Comparison of ENCODE assay signal across 20 cellular contexts in the genomic region with DNA sequence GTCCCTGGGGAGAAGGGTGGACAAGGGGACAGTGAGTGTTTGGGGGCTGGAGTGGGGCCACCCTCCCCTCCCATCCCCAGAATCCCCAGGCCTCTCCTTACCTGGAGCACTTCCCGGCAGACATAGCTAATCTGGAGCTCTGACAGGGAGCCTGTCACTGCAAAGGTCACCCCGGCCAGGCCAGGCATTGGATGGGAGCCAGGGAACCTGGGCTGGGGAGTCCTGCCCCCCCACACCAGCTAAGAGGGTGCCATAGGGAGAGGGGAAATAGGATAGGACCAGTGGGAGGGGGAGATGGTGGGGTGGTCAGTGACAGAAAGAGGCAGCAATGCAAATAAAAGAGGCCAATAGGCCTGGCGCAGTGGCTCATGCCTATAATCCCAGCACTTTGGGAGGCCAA.
"Had no signal": no experiment of that assay in that cellular context is flagged by ENCODE, and none has a peak within 500 bp of the region (broad histone marks: within the 10 kb centered on the region; RNA-seq: fewer than 3 reads in every experiment).

No MANE protein-coding gene starts in this region.

- H3K4me2 ChIP-seq: PC-9 had no signal

- H2AFZ ChIP-seq: PC-9 had no signal

- DNase-seq: activated CD4-positive, alpha-beta T cell treated with anti-CD3 and anti-CD28 coated beads for 48 hours; activated CD4-positive, alpha-beta T cell treated with anti-CD3 and anti-CD28 coated beads, Interleukin-2, amount 50 U/mL, for 4 hours; activated CD4-positive, CD25-positive, alpha-beta regulatory T cell treated with anti-CD3 and anti-CD28 coated beads, Interleukin-2, amount 50 U/mL, for 72 hours; activated CD8-positive, alpha-beta memory T cell treated with anti-CD3 and anti-CD28 coated beads, Interleukin-2, amount 10 ng/mL, durations not matched to agents 7 days and 5 days; activated gamma-delta T cell treated with Interleukin-2 at 50 U/mL for 16 hours; activated naive CD4-positive, alpha-beta T cell treated with anti-CD3 and anti-CD28 coated beads, Interleukin-2, amount 10 ng/mL, durations not matched to agents 7 days and 5 days; activated naive CD8-positive, alpha-beta T cell treated with anti-CD3 and anti-CD28 coated beads for 36 hours; activated T-cell treated with anti-CD3 and anti-CD28 coated beads, Interleukin-2, amount 50 U/mL, for 4 hours; NCI-H1105 treated with DMSO at 0.1 percent for 48 hours; NCI-H146; NCI-H187 treated with DMSO at 0.1 percent for 48 hours; NCI-H2081 treated with DMSO at 0.1 percent for 48 hours; NCI-H446; NCI-H524; PC-9; SHP77 treated with DMSO at 0.1 percent for 48 hours; T-helper 9 cell had no signal

- H3K27ac ChIP-seq: PC-9 had no signal

- ATAC-seq: activated CD8-positive, alpha-beta memory T cell treated with anti-CD3 and anti-CD28 coated beads, Interleukin-2, amount 10 ng/mL, durations not matched to agents 7 days and 5 days; activated T-cell treated with anti-CD3 and anti-CD28 coated beads, Interleukin-2, amount 50 U/mL, for 4 hours; WTC11 had no signal

- H3K4me3 ChIP-seq: PC-9 had no signal

- H3K4me3 Mint-ChIP-seq: activated naive CD4-positive, alpha-beta T cell treated with anti-CD3 and anti-CD28 coated beads, Interleukin-2, amount 10 ng/mL, durations not matched to agents 7 days and 5 days; activated naive CD8-positive, alpha-beta T cell treated with anti-CD3 and anti-CD28 coated beads for 36 hours; activated T-cell treated with anti-CD3 and anti-CD28 coated beads, Interleukin-2, amount 50 U/mL, for 4 hours; WTC11 had no signal

- H3K9me3 Mint-ChIP-seq: activated naive CD4-positive, alpha-beta T cell treated with anti-CD3 and anti-CD28 coated beads, Interleukin-2, amount 10 ng/mL, durations not matched to agents 7 days and 5 days; activated naive CD8-positive, alpha-beta T cell treated with anti-CD3 and anti-CD28 coated beads for 36 hours; activated T-cell treated with anti-CD3 and anti-CD28 coated beads, Interleukin-2, amount 50 U/mL, for 4 hours; activated T-helper 2 cell treated with anti-CD3 and anti-CD28 coated beads, Interferon-gamma antibody, Interleukin-2, Interleukin-4, amounts not matched to agents 10 μg/mL and 5 μg/mL and 100 μg/mL, durations not matched to agents 14 hours and 24 hours and 36 hours; T-helper 1 cell treated with Interleukin-12 subunit alpha and Interleukin-12 subunit beta and Interleukin-4 antibody, amounts not matched to agents 30 μg/mL and 1 μg/mL, for 36 hours; WTC11 had no signal

- H3K27me3 Mint-ChIP-seq: activated CD8-positive, alpha-beta memory T cell treated with anti-CD3 and anti-CD28 coated beads, Interleukin-2, amount 10 ng/mL, durations not matched to agents 7 days and 5 days; activated naive CD4-positive, alpha-beta T cell treated with anti-CD3 and anti-CD28 coated beads, Interleukin-2, amount 10 ng/mL, durations not matched to agents 7 days and 5 days; activated naive CD8-positive, alpha-beta T cell treated with anti-CD3 and anti-CD28 coated beads for 36 hours had no signal

- H3K27ac Mint-ChIP-seq: activated naive CD4-positive, alpha-beta T cell treated with anti-CD3 and anti-CD28 coated beads, Interleukin-2, amount 10 ng/mL, durations not matched to agents 7 days and 5 days; activated naive CD8-positive, alpha-beta T cell treated with anti-CD3 and anti-CD28 coated beads for 36 hours; WTC11 had no signal
